Comparison of ENCODE assay signal across 24 cellular contexts in the genomic region with DNA sequence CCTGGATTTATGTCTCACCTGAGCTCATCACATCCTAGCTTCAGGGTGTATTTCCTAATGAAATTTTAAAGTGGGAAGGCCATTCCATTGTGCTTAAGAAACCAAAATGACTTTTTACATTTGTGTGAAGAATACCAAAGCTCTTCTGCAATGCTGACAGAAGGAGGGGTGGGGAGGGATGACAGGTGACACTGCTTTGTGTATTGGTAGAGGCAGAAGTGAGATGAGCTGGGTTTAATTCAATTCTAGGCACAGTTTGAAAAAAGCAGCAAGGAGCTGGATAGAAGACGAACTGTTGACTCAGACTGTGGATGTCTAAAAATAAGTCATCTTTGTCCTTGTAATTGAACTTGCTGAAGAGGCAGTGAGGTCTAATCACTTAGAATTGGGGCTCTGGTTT.
"Had no signal": no experiment of that assay in that cellular context is flagged by ENCODE, and none has a peak within 500 bp of the region (broad histone marks: within the 10 kb centered on the region; RNA-seq: fewer than 3 reads in every experiment).

No MANE protein-coding gene starts in this region.

- H3K9me3 Mint-ChIP-seq: stimulated activated effector memory CD8-positive, alpha-beta T cell treated with anti-CD3 and anti-CD28 coated beads, Interleukin-12 subunit alpha, Interleukin-12 subunit beta, amount 100 ng/mL, for 72 hours; stimulated activated memory B cell treated with anti-CD40 and anti-IgM and Interleukin-4, amounts not matched to agents 10 μg/mL and 1 μg/mL and 100 μg/mL, for 72 hours; stimulated activated naive CD8-positive, alpha-beta T cell treated with anti-CD3 and anti-CD28 coated beads, Interleukin-15, amount 100 ng/mL, for 72 hours; stimulated activated naive CD8-positive, alpha-beta T cell treated with anti-CD3 and anti-CD28 coated beads, Interleukin-15, Interleukin-2, amounts not matched to agents 100 ng/mL and 50 ng/mL, for 24 hours; type B pancreatic cell had no signal

- H3K4me1 Mint-ChIP-seq: stimulated activated effector memory CD8-positive, alpha-beta T cell treated with anti-CD3 and anti-CD28 coated beads, Interleukin-12 subunit alpha, Interleukin-12 subunit beta, amount 100 ng/mL, for 72 hours; stimulated activated memory B cell treated with anti-CD40 and anti-IgM and Interleukin-4, amounts not matched to agents 10 μg/mL and 1 μg/mL and 100 μg/mL, for 72 hours; stimulated activated naive B cell treated with anti-CD40 and anti-IgM and Interleukin-4, amounts not matched to agents 10 μg/mL and 1 μg/mL and 100 μg/mL, for 72 hours; stimulated activated naive CD8-positive, alpha-beta T cell treated with anti-CD3 and anti-CD28 coated beads, Interleukin-15, amount 100 ng/mL, for 72 hours had no signal

- H3K27ac Mint-ChIP-seq: stimulated activated effector memory CD8-positive, alpha-beta T cell treated with anti-CD3 and anti-CD28 coated beads, Interleukin-12 subunit alpha, Interleukin-12 subunit beta, amount 100 ng/mL, for 72 hours; stimulated activated memory B cell treated with anti-CD40 and anti-IgM and Interleukin-4, amounts not matched to agents 10 μg/mL and 1 μg/mL and 100 μg/mL, for 72 hours; stimulated activated naive B cell treated with anti-CD40 and anti-IgM and Interleukin-4, amounts not matched to agents 10 μg/mL and 1 μg/mL and 100 μg/mL, for 72 hours; stimulated activated naive CD8-positive, alpha-beta T cell treated with anti-CD3 and anti-CD28 coated beads, Interleukin-15, Interleukin-2, amounts not matched to agents 100 ng/mL and 50 ng/mL, for 24 hours; type B pancreatic cell had no signal

- H3K27me3 Mint-ChIP-seq: stimulated activated memory B cell treated with anti-CD40 and anti-IgM and Interleukin-4, amounts not matched to agents 10 μg/mL and 1 μg/mL and 100 μg/mL, for 72 hours; stimulated activated naive B cell treated with anti-CD40 and anti-IgM and Interleukin-4, amounts not matched to agents 10 μg/mL and 1 μg/mL and 100 μg/mL, for 72 hours; stimulated activated naive CD8-positive, alpha-beta T cell treated with anti-CD3 and anti-CD28 coated beads, Interleukin-15, amount 100 ng/mL, for 72 hours; stimulated activated naive CD8-positive, alpha-beta T cell treated with anti-CD3 and anti-CD28 coated beads, Interleukin-15, Interleukin-2, amounts not matched to agents 100 ng/mL and 50 ng/mL, for 24 hours; type B pancreatic cell had no signal

- H3K36me3 Mint-ChIP-seq: stimulated activated effector memory CD8-positive, alpha-beta T cell treated with anti-CD3 and anti-CD28 coated beads, Interleukin-12 subunit alpha, Interleukin-12 subunit beta, amount 100 ng/mL, for 72 hours; stimulated activated memory B cell treated with anti-CD40 and anti-IgM and Interleukin-4, amounts not matched to agents 10 μg/mL and 1 μg/mL and 100 μg/mL, for 72 hours; stimulated activated naive B cell treated with anti-CD40 and anti-IgM and Interleukin-4, amounts not matched to agents 10 μg/mL and 1 μg/mL and 100 μg/mL, for 72 hours; type B pancreatic cell had no signal

- DNase-seq: stimulated activated CD4-positive, alpha-beta T cell treated with anti-CD3 and anti-CD28 coated beads, Interleukin-2, amount 100 ng/mL, for 48 hours; stimulated activated CD4-positive, alpha-beta T cell treated with anti-CD3 and anti-CD28 coated beads, Interleukin-4, amount 100 ng/mL, for 1 hour; stimulated activated CD4-positive, alpha-beta T cell treated with anti-CD3 and anti-CD28 coated beads, Interleukin-4, amount 100 ng/mL, for 24 hours; stimulated activated CD4-positive, alpha-beta T cell treated with anti-CD3 and anti-CD28 coated beads, Interleukin-4, amount 100 ng/mL, for 4 hours; stimulated activated CD8-positive, alpha-beta memory T cell treated with anti-CD3 and anti-CD28 coated beads, Interleukin-4, amount 100 ng/mL, for 48 hours; stimulated activated naive B cell treated with anti-CD40 and anti-IgM and Interleukin-4, amounts not matched to agents 10 μg/mL and 1 μg/mL and 100 μg/mL, for 72 hours; stimulated activated naive CD4-positive, alpha-beta T cell; stimulated activated naive CD4-positive, alpha-beta T cell treated with Interleukin-2 at 50 U/mL for 16 hours; stimulated activated naive CD8-positive, alpha-beta T cell treated with anti-CD3 and anti-CD28 coated beads, Interleukin-15, amount 100 ng/mL, for 72 hours; stimulated activated naive CD8-positive, alpha-beta T cell treated with anti-CD3 and anti-CD28 coated beads, Interleukin-15, Interleukin-2, amounts not matched to agents 100 U/mL and 50 U/mL, for 24 hours; stomach; substantia nigra; testis; thyroid gland; tibial artery; transverse colon; trophoblast cell; upper lobe of left lung; upper lobe of right lung; uterus had no signal

- H3K4me3 Mint-ChIP-seq: stimulated activated effector memory CD8-positive, alpha-beta T cell treated with anti-CD3 and anti-CD28 coated beads, Interleukin-12 subunit alpha, Interleukin-12 subunit beta, amount 100 ng/mL, for 72 hours; stimulated activated memory B cell treated with anti-CD40 and anti-IgM and Interleukin-4, amounts not matched to agents 10 μg/mL and 1 μg/mL and 100 μg/mL, for 72 hours; stimulated activated naive B cell treated with anti-CD40 and anti-IgM and Interleukin-4, amounts not matched to agents 10 μg/mL and 1 μg/mL and 100 μg/mL, for 72 hours; stimulated activated naive CD8-positive, alpha-beta T cell treated with anti-CD3 and anti-CD28 coated beads, Interleukin-15, amount 100 ng/mL, for 72 hours; stimulated activated naive CD8-positive, alpha-beta T cell treated with anti-CD3 and anti-CD28 coated beads, Interleukin-15, Interleukin-2, amounts not matched to agents 100 ng/mL and 50 ng/mL, for 24 hours; type B pancreatic cell had no signal
